9 cellular contexts compared by ENCODE assay signal in genomic region chr12:108826807-108827721, GRCh38. TPM values are rescaled to one million over a fixed set of nuclear protein-coding genes. Genes with fewer than 3 reads are reported as not detected.
DNase-seq lines count a peak whose midpoint lies in the region; ATAC-seq, FAIRE-seq and TF ChIP-seq lines count a peak whose summit lies in the region.
"Had no signal": no experiment of that assay in that cellular context is flagged by ENCODE, and none has a peak within 500 bp of the region (broad histone marks: within the 10 kb centered on the region; RNA-seq: fewer than 3 reads in every experiment).

No MANE protein-coding gene starts in this region.

- peaks cover 5% of the 10 kb centered on the region for H3K79me1 ChIP-seq in mesenchymal stem cell (replicated peaks; ENCODE audit: low read length, poor library complexity, severe bottlenecking)

- no peak for TF ChIP-seq CTCF in K562 (IDR thresholded peaks at IDR 0.05 in 2 of 3, conservative IDR thresholded peaks at IDR 0.05 in 1 of 3; ENCODE audit: insufficient read depth in 2 of 3, low read depth in 1 of 3, low read length in 3 of 3)
- no peak for TF ChIP-seq CTCF in thoracic aorta (IDR thresholded peaks at IDR 0.05)
- no peak for TF ChIP-seq CTCF in Calu3 (IDR thresholded peaks at IDR 0.05; ENCODE audit: unreplicated experiment)

- H2AFZ ChIP-seq in K562 (ENCODE audit: low read depth, low read length) (no peak overlapping the region), mesenchymal stem cell (ENCODE audit: low read depth, low read length) (no peak overlapping the region)

- in situ Hi-C loops in K562 (cut with MboI) = no loop called here

- CTCF ChIA-PET in K562 (lab: Yijun Ruan, JAX; ENCODE audit: low intra/inter-chr PET ratio) (no interaction called here), Calu3 (lab: Charles Lee) (no interaction called here)

- no peak for DNase-seq in T-helper 2 cell treated with Interferon-gamma antibody and Interleukin-4, amounts not matched to agents 5 μg/mL and 100 μg/mL, for 36 hours (ENCODE audit: low spot score)
- no peak for DNase-seq in T-helper 2 cell
- DNase-seq in K562 (ENCODE audit: extremely low read depth in 1 of 4, low spot score in 3 of 4) = peak in 1 of 4 experiments; percentile 39
- DNase-seq in mesenchymal stem cell = no peak
- no peak for DNase-seq in thoracic aorta (ENCODE audit: low spot score)
- DNase-seq in stimulated activated CD4-positive, alpha-beta T cell treated with anti-CD3 and anti-CD28 coated beads, Interleukin-1b, Interleukin-23, amount 100 ng/mL, for 48 hours = no peak
- no peak for DNase-seq in stimulated activated CD4-positive, alpha-beta T cell treated with anti-CD3 and anti-CD28 coated beads, Interleukin-12 subunit alpha, Interleukin-12 subunit beta, amount 100 ng/mL, for 4 hours
- no peak for DNase-seq in Calu3

- no peak for TF ChIP-seq RAD21 in K562 (CRISPR knock-in tag; conservative IDR thresholded peaks at IDR 0.05 in 1 of 2, IDR thresholded peaks at IDR 0.05 in 1 of 2)

- peak overlapping the region; percentile 51 to 83 for H2BK12ac ChIP-seq in mesenchymal stem cell (ENCODE audit: low read length in 2 of 2)

- H3K36me3 Mint-ChIP-seq in T-helper 2 cell treated with Interferon-gamma antibody and Interleukin-4, amounts not matched to agents 5 μg/mL and 100 μg/mL, for 36 hours (ENCODE audit: low read depth) = peaks cover 50% of the 10 kb centered on the region
- H3K36me3 Mint-ChIP-seq in Calu3 (ENCODE audit: insufficient read depth, unreplicated experiment) = peaks cover 37% of the 10 kb centered on the region

- H3K27ac Mint-ChIP-seq in T-helper 2 cell treated with Interferon-gamma antibody and Interleukin-4, amounts not matched to agents 5 μg/mL and 100 μg/mL, for 36 hours = peak overlapping the region; percentile 82
- no peak overlapping the region for H3K27ac Mint-ChIP-seq in Calu3 (ENCODE audit: unreplicated experiment)

- H3K79me2 ChIP-seq in K562 (ENCODE audit: control insufficient read depth, insufficient read depth, low read length) = no peaks in the 10 kb centered on the region

- peaks cover 74% of the 10 kb centered on the region for H3K4me1 Mint-ChIP-seq in T-helper 2 cell treated with Interferon-gamma antibody and Interleukin-4, amounts not matched to agents 5 μg/mL and 100 μg/mL, for 36 hours (ENCODE audit: low read depth)
- H3K4me1 Mint-ChIP-seq in Calu3 (ENCODE audit: low read depth, unreplicated experiment) = peaks cover 43% of the 10 kb centered on the region

- H3K4me2 ChIP-seq in K562 (ENCODE audit: insufficient read depth, low read length) (no peak overlapping the region), mesenchymal stem cell (ENCODE audit: low read length, poor library complexity, severe bottlenecking) (peak overlapping the region; percentile 35)

- H3K27me3 ChIP-seq in K562 (ENCODE audit: control insufficient read depth in 2 of 2, insufficient read depth in 2 of 2, low read length in 2 of 2) (peaks cover 2 to 6% of the 10 kb centered on the region in 2 experiments; a peak in 3 of 5 replicates), mesenchymal stem cell (ENCODE audit: control insufficient read depth in 1 of 2, insufficient read depth in 1 of 2, low read length in 2 of 2) (no peaks in the 10 kb centered on the region), thoracic aorta (replicated peaks; ENCODE audit: insufficient read depth) (no peaks in the 10 kb centered on the region)

- TF ChIP-seq EP300 in K562 (IDR thresholded peaks at IDR 0.05; ENCODE audit: low read length) = peak; percentile 46; the same call in 1 of the 2 replicates

- peak overlapping the region; percentile 88 for H2BK120ac ChIP-seq in mesenchymal stem cell (ENCODE audit: low read depth, low read length)

- peaks cover 49% of the 10 kb centered on the region for H4K20me1 ChIP-seq in K562 (replicated peaks; ENCODE audit: control insufficient read depth, insufficient read depth, low read length)

- H3K23ac ChIP-seq in mesenchymal stem cell (ENCODE audit: low read length in 2 of 2) = peak overlapping the region in 1 of 2 experiments; percentile 63

- intact Hi-C loops in K562 (cut with micrococcal nuclease) = loop anchor here (10.0 kb wide), 1 partner anchor 268 kb away; the partner anchor contains the start of genes ALKBH2 and UNG
- intact Hi-C loops in Calu3 (cut with micrococcal nuclease; ENCODE audit: unreplicated experiment) = loop anchor here (10.0 kb wide), 1 partner anchor 128 kb away; no protein-coding TSS in a partner anchor

- H2AK5ac ChIP-seq in mesenchymal stem cell (ENCODE audit: low read length, severe bottlenecking) = peak overlapping the region; percentile 97

- H3K27ac ChIP-seq in K562 (ENCODE audit: extremely low read depth, low read depth, low read length) (no peak overlapping the region), mesenchymal stem cell (ENCODE audit: low read length, poor library complexity, severe bottlenecking) (peak overlapping the region; percentile 97), thoracic aorta (peak overlapping the region; percentile 69 to 88)

- H3K9me3 Mint-ChIP-seq in T-helper 2 cell treated with Interferon-gamma antibody and Interleukin-4, amounts not matched to agents 5 μg/mL and 100 μg/mL, for 36 hours = no peaks in the 10 kb centered on the region
- H3K9me3 Mint-ChIP-seq in Calu3 (ENCODE audit: low read depth, unreplicated experiment) = no peaks in the 10 kb centered on the region

- peak overlapping the region; percentile 97 for H4K91ac ChIP-seq in mesenchymal stem cell (ENCODE audit: low read length)

- H3K9ac ChIP-seq in K562 (ENCODE audit: insufficient read depth in 1 of 2, low read depth in 2 of 2, low read length in 2 of 2) (peak overlapping the region in 1 of 2 experiments; percentile 2; a peak in 1 of 4 replicates), mesenchymal stem cell (ENCODE audit: low read length) (peak overlapping the region; percentile 96)

- no peaks in the 10 kb centered on the region for H3K27me3 Mint-ChIP-seq in T-helper 2 cell treated with Interferon-gamma antibody and Interleukin-4, amounts not matched to agents 5 μg/mL and 100 μg/mL, for 36 hours (ENCODE audit: low read depth)
- no peaks in the 10 kb centered on the region for H3K27me3 Mint-ChIP-seq in Calu3 (ENCODE audit: unreplicated experiment)

- H3K4me1 ChIP-seq in K562 (replicated peaks in 1 of 2; ENCODE audit: control insufficient read depth in 2 of 2, insufficient read depth in 2 of 2, low read length in 2 of 2) (peaks cover 14 to 36% of the 10 kb centered on the region in 2 experiments; a peak in 4 of 5 replicates), mesenchymal stem cell (ENCODE audit: control insufficient read depth, insufficient read depth, low read depth, low read length) (peaks cover 38% of the 10 kb centered on the region), thoracic aorta (ENCODE audit: control insufficient read depth in 1 of 2, low read depth in 2 of 2) (peaks cover 47 to 74% of the 10 kb centered on the region in 2 donors)

- no peak for FAIRE-seq in K562 (lab: Jason Lieb, UNC)

- 28% methylated on average over 20 of the region's 20 CpGs for WGBS in K562 (ENCODE audit: insufficient coverage, low coverage, missing lambda C conversion rate)
- 29% methylated on average over 19 of the region's 20 CpGs for WGBS in mesenchymal stem cell

- H2BK15ac ChIP-seq in mesenchymal stem cell (ENCODE audit: low read depth, poor library complexity, severe bottlenecking) = peak overlapping the region; percentile 82

- BruUV-seq in K562 (replicated peaks; lab: Mats Ljungman, UMichigan) = no TSS peak
- BruUV-seq in Calu3 (replicated peaks; lab: Mats Ljungman, UMichigan) = no TSS peak

- peak overlapping the region; percentile 69 for H3K4me3 Mint-ChIP-seq in T-helper 2 cell treated with Interferon-gamma antibody and Interleukin-4, amounts not matched to agents 5 μg/mL and 100 μg/mL, for 36 hours
- no peak overlapping the region for H3K4me3 Mint-ChIP-seq in Calu3 (ENCODE audit: low read depth, unreplicated experiment)

- H3K18ac ChIP-seq in mesenchymal stem cell (ENCODE audit: low read depth in 1 of 2, low read length in 2 of 2) = peak overlapping the region; percentile 97 to 98

- H2BK5ac ChIP-seq in mesenchymal stem cell (ENCODE audit: low read depth, low read length, poor library complexity, severe bottlenecking) = peak overlapping the region; percentile 98

- peak overlapping the region; percentile 5 to 98 for H3K14ac ChIP-seq in mesenchymal stem cell (ENCODE audit: low read length in 2 of 2)

- peak overlapping the region; percentile 83 to 93 for H3K4ac ChIP-seq in mesenchymal stem cell (ENCODE audit: low read depth in 1 of 2, low read length in 2 of 2)

- peak overlapping the region; percentile 95 for H4K8ac ChIP-seq in mesenchymal stem cell (ENCODE audit: low read length)

- POLR2A ChIA-PET in K562 (lab: Yijun Ruan, JAX) = interaction anchor here (0.6 to 1.5 kb wide), 9 partner anchors 10 to 1231 kb away, joined by 3 to 4 read pairs (median 3); no protein-coding TSS in a partner anchor

- H3K9me1 ChIP-seq in K562 (ENCODE audit: control insufficient read depth, insufficient read depth, low read length) = no peaks in the 10 kb centered on the region

- no peak for TF ChIP-seq POLR2A in K562 (conservative IDR thresholded peaks at IDR 0.05)

- H3K36me3 ChIP-seq in K562 (ENCODE audit: control insufficient read depth, insufficient read depth, low read length) (no peaks in the 10 kb centered on the region), mesenchymal stem cell (ENCODE audit: control insufficient read depth in 1 of 2, insufficient read depth in 2 of 2, low read depth in 1 of 2, low read length in 2 of 2) (peaks cover 25 to 54% of the 10 kb centered on the region in 2 experiments), thoracic aorta (peaks cover 8% of the 10 kb centered on the region)

- no peaks in the 10 kb centered on the region for H3K9me3 ChIP-seq in K562 (replicated peaks; ENCODE audit: control insufficient read depth, insufficient read depth, low read depth, low read length)
- no peaks in the 10 kb centered on the region for H3K9me3 ChIP-seq in mesenchymal stem cell (ENCODE audit: control insufficient read depth, low read length)
- no peaks in the 10 kb centered on the region for H3K9me3 ChIP-seq in thoracic aorta

- no peak for ATAC-seq in K562
- no peak for ATAC-seq in thoracic aorta (ENCODE audit: insufficient number of reproducible peaks, low FRiP score, low read depth)

- H3K4me3 ChIP-seq in K562 = no peak overlapping the region
- H3K4me3 ChIP-seq in mesenchymal stem cell (ENCODE audit: insufficient read depth in 1 of 2, low read depth in 1 of 2, low read length in 2 of 2) = peak overlapping the region in 1 of 2 experiments; percentile 35
- H3K4me3 ChIP-seq in thoracic aorta = peak overlapping the region; percentile 36

RNA-seq across cellular contexts. Expression of gene SSH1, which starts 30.3 kb away (rescaled TPM):
- total RNA-seq in K562 (2011; cell fraction: chromatin; rRNA removed; ENCODE audit: low replicate concordance) = 12.8 and 19.4 TPM in 2 replicates
- 8.0 and 10.2 TPM in 2 replicates for total RNA-seq in K562 (2011; cell fraction: nucleolus; rRNA removed)
- total RNA-seq in K562 (2011; cell fraction: nucleoplasm; rRNA removed) = 7.7 and 9.5 TPM in 2 replicates
- total RNA-seq in K562 (2014; rRNA removed) (2.0 and 2.9 TPM in 2 replicates), K562 (2014; rRNA removed; fragmentation: Illumina TruSeq; extraction: Trizol) (2.3 and 2.5 TPM in 2 replicates), K562 (2015; rRNA removed; fragmentation: Illumina TruSeq; extraction: Trizol) (1.7 and 2.2 TPM in 2 replicates), K562 (2021) (5.5 and 6.5 TPM in 2 replicates), thoracic aorta (10 to 100 TPM; 25.3 to 57.6 TPM), Calu3 (2022) (38.1 and 42.9 TPM in 2 replicates)
- polyA plus RNA-seq in K562 (2011; rRNA removed) (3.4 and 4.2 TPM in 2 replicates), K562 (2014; fragmentation: Illumina TruSeq; extraction: Trizol) (2.5 and 3.1 TPM in 2 replicates), K562 (2014; fragmentation: Nextera tagmentation; extraction: Ambion mirVana) (under 1 TPM; 0.41 to 0.45 TPM), K562 (2014; rRNA removed) (2.3 and 2.8 TPM in 2 replicates)
- polyA plus RNA-seq in K562 (2011; cell fraction: cytosol; rRNA removed) = 2.8 and 3.3 TPM in 2 replicates
- polyA plus RNA-seq in K562 (2011; cell fraction: nucleus; rRNA removed) = 4.0 and 4.1 TPM in 2 replicates
- polyA plus RNA-seq in K562 (2012) = 3.3 and 5.5 TPM in 2 replicates
- 4.5 and 5.0 TPM in 2 replicates for polyA minus RNA-seq in K562 (2011; rRNA and poly(A)+ RNA removed)
- 2.5 and 4.4 TPM in 2 replicates for polyA minus RNA-seq in K562 (2011; cell fraction: cytosol; rRNA and poly(A)+ RNA removed)
- 4.7 and 5.2 TPM in 2 replicates for polyA minus RNA-seq in K562 (2011; cell fraction: nucleus; rRNA and poly(A)+ RNA removed)
- polyA plus RNA-seq in mesenchymal stem cell (2013, experiment 1 of 2) = 42.7 TPM
- 38.8 TPM for polyA plus RNA-seq in mesenchymal stem cell (2013, experiment 2 of 2)

RNA-seq across cellular contexts. Expression of gene DAO, which starts 52.8 kb away (rescaled TPM):
- not detected in 2 replicates for total RNA-seq in K562 (2011; cell fraction: chromatin; rRNA removed; ENCODE audit: low replicate concordance)
- total RNA-seq in K562 (2011; cell fraction: nucleolus; rRNA removed) = not detected in 2 replicates
- not detected in 2 replicates for total RNA-seq in K562 (2011; cell fraction: nucleoplasm; rRNA removed)
- total RNA-seq in K562 (2014; rRNA removed) (not detected in 2 replicates), K562 (2014; rRNA removed; fragmentation: Illumina TruSeq; extraction: Trizol) (not detected in 2 replicates), K562 (2015; rRNA removed; fragmentation: Illumina TruSeq; extraction: Trizol) (not detected in 2 replicates), K562 (2021) (not detected in 2 replicates), thoracic aorta (not detected), Calu3 (2022) (not detected in 2 replicates)
- polyA plus RNA-seq in K562 (2011; rRNA removed) (not detected in 2 replicates), K562 (2014; fragmentation: Illumina TruSeq; extraction: Trizol) (not detected in 2 replicates), K562 (2014; fragmentation: Nextera tagmentation; extraction: Ambion mirVana) (not detected), K562 (2014; rRNA removed) (not detected in 2 replicates)
- polyA plus RNA-seq in K562 (2011; cell fraction: cytosol; rRNA removed) = not detected in 2 replicates
- not detected in 2 replicates for polyA plus RNA-seq in K562 (2011; cell fraction: nucleus; rRNA removed)
- not detected in 2 replicates for polyA plus RNA-seq in K562 (2012)
- polyA minus RNA-seq in K562 (2011; rRNA and poly(A)+ RNA removed) = not detected in 2 replicates
- polyA minus RNA-seq in K562 (2011; cell fraction: cytosol; rRNA and poly(A)+ RNA removed) = not detected in 2 replicates
- not detected in 2 replicates for polyA minus RNA-seq in K562 (2011; cell fraction: nucleus; rRNA and poly(A)+ RNA removed)
- polyA plus RNA-seq in mesenchymal stem cell (2013, experiment 1 of 2) = not detected
- not detected for polyA plus RNA-seq in mesenchymal stem cell (2013, experiment 2 of 2)
- total RNA-seq: A673 had no signal
